ENCODE assay signal across 8 cellular contexts in genomic region chr18:36298113-36298701, GRCh38. TPM values are rescaled to one million over a fixed set of nuclear protein-coding genes. Genes with fewer than 3 reads are reported as not detected.
DNase-seq lines count a peak whose midpoint lies in the region; ATAC-seq and TF ChIP-seq lines count a peak whose summit lies in the region.

No MANE protein-coding gene starts in this region.

- TF ChIP-seq CTCF in suprapubic skin (IDR thresholded peaks at IDR 0.05) = no peak

- peaks cover 41% of the 10 kb centered on the region for H3K27me3 Mint-ChIP-seq in activated T-cell treated with anti-CD3 and anti-CD28 coated beads, Interleukin-2, amount 50 U/mL, for 72 hours (ENCODE audit: low read depth)
- H3K27me3 Mint-ChIP-seq in activated CD4-positive, alpha-beta T cell treated with anti-CD3 and anti-CD28 coated beads, Interleukin-2, amount 10 ng/mL, durations not matched to agents 7 days and 5 days = peaks cover 34% of the 10 kb centered on the region

- no peaks in the 10 kb centered on the region for H3K9me3 ChIP-seq in suprapubic skin

- H3K27ac Mint-ChIP-seq in activated T-cell treated with anti-CD3 and anti-CD28 coated beads, Interleukin-2, amount 50 U/mL, for 72 hours = no peak overlapping the region
- no peak overlapping the region for H3K27ac Mint-ChIP-seq in activated CD4-positive, alpha-beta T cell treated with anti-CD3 and anti-CD28 coated beads, Interleukin-2, amount 10 ng/mL, durations not matched to agents 7 days and 5 days

- H3K27ac ChIP-seq in suprapubic skin = no peak overlapping the region

- H3K36me3 Mint-ChIP-seq in activated T-cell treated with anti-CD3 and anti-CD28 coated beads, Interleukin-2, amount 50 U/mL, for 72 hours (ENCODE audit: insufficient read depth in 2 of 2) = no peaks in the 10 kb centered on the region
- H3K36me3 Mint-ChIP-seq in activated CD4-positive, alpha-beta T cell treated with anti-CD3 and anti-CD28 coated beads, Interleukin-2, amount 10 ng/mL, durations not matched to agents 7 days and 5 days (ENCODE audit: low read depth) = no peaks in the 10 kb centered on the region

- no peaks in the 10 kb centered on the region for H3K9me3 Mint-ChIP-seq in activated T-cell treated with anti-CD3 and anti-CD28 coated beads, Interleukin-2, amount 50 U/mL, for 72 hours
- H3K9me3 Mint-ChIP-seq in activated CD4-positive, alpha-beta T cell treated with anti-CD3 and anti-CD28 coated beads, Interleukin-2, amount 10 ng/mL, durations not matched to agents 7 days and 5 days = no peaks in the 10 kb centered on the region

- no peak for TF ChIP-seq POLR2A in suprapubic skin (IDR thresholded peaks at IDR 0.05)

- WGBS in suprapubic skin = 3% methylated on average over 41 of the region's 67 CpGs

- no peak overlapping the region for H3K4me3 Mint-ChIP-seq in activated T-cell treated with anti-CD3 and anti-CD28 coated beads, Interleukin-2, amount 50 U/mL, for 72 hours
- no peak overlapping the region for H3K4me3 Mint-ChIP-seq in activated CD4-positive, alpha-beta T cell treated with anti-CD3 and anti-CD28 coated beads, Interleukin-2, amount 10 ng/mL, durations not matched to agents 7 days and 5 days

- H3K4me3 ChIP-seq in suprapubic skin = peak overlapping the region; percentile 72

- ATAC-seq in GM18498 (IDR thresholded peaks at IDR 0.05; ENCODE audit: unreplicated experiment) (peak; percentile 33), HG02973 (IDR thresholded peaks at IDR 0.05; ENCODE audit: unreplicated experiment) (peak; percentile 26), GM18519 (IDR thresholded peaks at IDR 0.05; ENCODE audit: low FRiP score, unreplicated experiment) (no peak)
- peak; percentile 14 to 39 for ATAC-seq in activated T-cell treated with anti-CD3 and anti-CD28 coated beads, Interleukin-2, amount 50 U/mL, for 72 hours (replicated peaks in 1 of 2)

- POLR2A ChIA-PET in activated CD4-positive, alpha-beta T cell treated with anti-CD3 and anti-CD28 coated beads, Interleukin-2, amount 10 ng/mL, durations not matched to agents 7 days and 5 days (lab: Charles Lee) = no interaction called here

- peaks cover 23% of the 10 kb centered on the region for H3K27me3 ChIP-seq in suprapubic skin

- no peaks in the 10 kb centered on the region for H3K4me1 Mint-ChIP-seq in activated T-cell treated with anti-CD3 and anti-CD28 coated beads, Interleukin-2, amount 50 U/mL, for 72 hours (ENCODE audit: low read depth)
- H3K4me1 Mint-ChIP-seq in activated CD4-positive, alpha-beta T cell treated with anti-CD3 and anti-CD28 coated beads, Interleukin-2, amount 10 ng/mL, durations not matched to agents 7 days and 5 days = no peaks in the 10 kb centered on the region

- CTCF ChIA-PET in activated CD4-positive, alpha-beta T cell treated with anti-CD3 and anti-CD28 coated beads, Interleukin-2, amount 10 ng/mL, durations not matched to agents 7 days and 5 days (lab: Charles Lee) = interaction anchor here (0.7 kb wide), 1 partner anchor 213 kb away, joined by 3 read pairs; no protein-coding TSS in a partner anchor

- peaks cover 24% of the 10 kb centered on the region for H3K4me1 ChIP-seq in suprapubic skin

- H3K36me3 ChIP-seq in suprapubic skin = no peaks in the 10 kb centered on the region

- DNase-seq in activated T-cell treated with anti-CD3 and anti-CD28 coated beads, Interleukin-2, amount 50 U/mL, for 72 hours = peak in 1 of 2 donors; percentile 6
- DNase-seq in iPS-NIHi7 (ENCODE audit: extremely low spot score) (peak; percentile 50), suprapubic skin (ENCODE audit: low spot score in 2 of 2) (no peak)
- no peak for DNase-seq in activated effector memory CD4-positive, alpha-beta T cell treated with anti-CD3 and anti-CD28 coated beads, Interleukin-2, amount 50 U/mL, for 16 hours
- no peak for DNase-seq in activated CD4-positive, alpha-beta T cell treated with anti-CD3 and anti-CD28 coated beads, Interleukin-2, amount 10 ng/mL, durations not matched to agents 7 days and 5 days

- TF ChIP-seq EP300 in suprapubic skin (IDR thresholded peaks at IDR 0.05) = no peak

RNA-seq across cellular contexts. Expression of gene FHOD3, which starts 0.7 kb away (rescaled TPM):
- under 1 TPM in 1 of 2 donors, not detected in 1; 0.28 TPM for total RNA-seq in activated T-cell treated with anti-CD3 and anti-CD28 coated beads, Interleukin-2, amount 50 U/mL, for 72 hours
- total RNA-seq in suprapubic skin = 10 to 100 TPM in 3 of 4 donors, 1 to 10 TPM in 1; 5.8 to 18.7 (median 15.5) TPM
- total RNA-seq in activated CD4-positive, alpha-beta T cell treated with anti-CD3 and anti-CD28 coated beads, Interleukin-2, amount 10 ng/mL, durations not matched to agents 7 days and 5 days = not detected

Comparison
In these comparisons a context has a peak if more than half of its experiments do, and no peak if none do; other contexts are left out.
1. RNA of gene FHOD3, which starts 0.7 kb away (total RNA-seq): 5.8 to 18.7 TPM in suprapubic skin; 0.28 TPM in activated T-cell treated with anti-CD3 and anti-CD28 coated beads, Interleukin-2, amount 50 U/mL, for 72 hours and not detected in activated CD4-positive, alpha-beta T cell treated with anti-CD3 and anti-CD28 coated beads, Interleukin-2, amount 10 ng/mL, durations not matched to agents 7 days and 5 days; every median in the first group is over 4 times any median in the second.